Comparison of ENCODE assay signal across 21 cellular contexts in the genomic region with DNA sequence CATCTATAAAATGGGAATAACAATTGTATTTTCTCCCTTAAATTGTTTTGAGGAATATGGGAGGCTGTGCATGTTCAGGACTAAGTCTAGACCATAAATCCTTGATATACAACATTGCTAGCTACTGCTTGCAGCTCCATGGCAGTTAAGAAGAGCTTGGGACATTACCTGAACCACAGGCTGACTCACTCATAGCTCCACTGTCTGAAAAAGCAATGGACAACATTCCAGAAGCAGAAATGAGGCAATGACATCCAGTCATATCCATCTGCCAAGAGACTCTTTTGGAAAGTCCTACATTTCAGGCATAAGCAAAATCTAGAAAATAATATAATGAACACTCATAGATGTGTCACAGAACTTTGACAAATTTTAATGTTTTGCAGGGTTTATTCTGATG.
DNase-seq lines count a peak whose midpoint lies in the region; ATAC-seq, FAIRE-seq and TF ChIP-seq lines count a peak whose summit lies in the region.
"Had no signal": no experiment of that assay in that cellular context is flagged by ENCODE, and none has a peak within 500 bp of the region (broad histone marks: within the 10 kb centered on the region; RNA-seq: fewer than 3 reads in every experiment).

No MANE protein-coding gene starts in this region.

- peak overlapping the region; percentile 96 for H3K27ac Mint-ChIP-seq in neural progenitor cell
- no peak overlapping the region for H3K27ac Mint-ChIP-seq in activated CD4-positive, alpha-beta T cell treated with anti-CD3 and anti-CD28 coated beads for 36 hours
- H3K27ac Mint-ChIP-seq: CD4-positive, CD25-positive, alpha-beta regulatory T cell; endodermal cell; progenitor cell of endocrine pancreas; T-helper 1 cell treated with Interleukin-12 subunit alpha and Interleukin-12 subunit beta and Interleukin-4 antibody, amounts not matched to agents 30 μg/mL and 1 μg/mL, for 36 hours had no signal

- POLR2A ChIA-PET in activated CD4-positive, alpha-beta T cell treated with anti-CD3 and anti-CD28 coated beads for 36 hours (lab: Charles Lee), result no interaction called here

- no peaks in the 10 kb centered on the region for H3K36me3 Mint-ChIP-seq in neural progenitor cell
- H3K36me3 Mint-ChIP-seq in activated CD4-positive, alpha-beta T cell treated with anti-CD3 and anti-CD28 coated beads for 36 hours (ENCODE audit: low read depth), result no peaks in the 10 kb centered on the region

- intact Hi-C loops in activated CD4-positive, alpha-beta T cell treated with anti-CD3 and anti-CD28 coated beads for 36 hours (cut with DNase I, micrococcal nuclease), result no loop called here

- no peaks in the 10 kb centered on the region for H3K9me3 Mint-ChIP-seq in neural progenitor cell
- no peaks in the 10 kb centered on the region for H3K9me3 Mint-ChIP-seq in activated CD4-positive, alpha-beta T cell treated with anti-CD3 and anti-CD28 coated beads for 36 hours (ENCODE audit: low read depth)
- H3K9me3 Mint-ChIP-seq: CD4-positive, CD25-positive, alpha-beta regulatory T cell; endodermal cell; T-helper 1 cell treated with Interleukin-12 subunit alpha and Interleukin-12 subunit beta and Interleukin-4 antibody, amounts not matched to agents 30 μg/mL and 1 μg/mL, for 36 hours had no signal

- no peaks in the 10 kb centered on the region for H3K9me3 ChIP-seq in neural progenitor cell (ENCODE audit: low read depth)

- H3K4me2 ChIP-seq in neural progenitor cell, result peak overlapping the region; percentile 59

- H2AFZ ChIP-seq in neural progenitor cell (replicated peaks), result no peak overlapping the region

- CTCF ChIA-PET in activated CD4-positive, alpha-beta T cell treated with anti-CD3 and anti-CD28 coated beads for 36 hours (lab: Charles Lee), result interaction anchor here (1.0 to 2.7 kb wide), 2 partner anchors 11 to 13 kb away, joined by 4 to 10 read pairs; no protein-coding TSS in a partner anchor

- H3K4me1 ChIP-seq in neural progenitor cell, result peaks cover 49% of the 10 kb centered on the region

- H3F3A ChIP-seq in neural progenitor cell (ENCODE audit: low read depth), result peaks cover 13% of the 10 kb centered on the region

- FAIRE-seq in RCC 7860 (lab: Jason Lieb, UNC), result peak; percentile 72

- H3K79me2 ChIP-seq in neural progenitor cell (ENCODE audit: low read depth), result no peaks in the 10 kb centered on the region

- H3K27me3 ChIP-seq in neural progenitor cell, result no peaks in the 10 kb centered on the region

- no peak for ATAC-seq in GM21526 (IDR thresholded peaks at IDR 0.05; ENCODE audit: low FRiP score, unreplicated experiment)
- no peak for ATAC-seq in activated CD4-positive, alpha-beta T cell treated with anti-CD3 and anti-CD28 coated beads for 36 hours

- no peak overlapping the region for H3K4me3 Mint-ChIP-seq in neural progenitor cell
- no peak overlapping the region for H3K4me3 Mint-ChIP-seq in activated CD4-positive, alpha-beta T cell treated with anti-CD3 and anti-CD28 coated beads for 36 hours
- H3K4me3 Mint-ChIP-seq: CD4-positive, CD25-positive, alpha-beta regulatory T cell; endodermal cell; T-helper 1 cell treated with Interleukin-12 subunit alpha and Interleukin-12 subunit beta and Interleukin-4 antibody, amounts not matched to agents 30 μg/mL and 1 μg/mL, for 36 hours had no signal

- DNase-seq in EL (peak; percentile 23), RCC 7860 (ENCODE audit: low spot score) (peak; percentile 75), epithelial cell of proximal tubule (ENCODE audit: low read depth) (peak; percentile 40), neural progenitor cell (ENCODE audit: low spot score) (no peak), GDM1 (lab: John Stamatoyannopoulos, UW) (no peak), NCI-H82 (lab: John Stamatoyannopoulos, UW) (no peak)
- no peak for DNase-seq in activated CD4-positive, alpha-beta T cell treated with anti-CD3 and anti-CD28 coated beads for 36 hours
- DNase-seq: activated CD4-positive, alpha-beta T cell treated with anti-CD3 and anti-CD28 coated beads, Interleukin-2, amount 50 U/mL, for 48 hours; amygdala; CD4-positive, CD25-positive, alpha-beta regulatory T cell; endodermal cell; Kasumi-1; NCI-H1417; NCI-H526; Right ventricle myocardium superior; small intestine; stimulated activated CD4-positive, alpha-beta T cell treated with anti-CD3 and anti-CD28 coated beads, Interleukin-4, amount 100 ng/mL, for 24 hours had no signal

- no peak overlapping the region for H3K4me3 ChIP-seq in epithelial cell of proximal tubule (ENCODE audit: low read depth, low read length)
- H3K4me3 ChIP-seq in neural progenitor cell, result no peak overlapping the region

- H3K27me3 Mint-ChIP-seq in neural progenitor cell (ENCODE audit: insufficient read depth, low read depth), result peaks cover 5% of the 10 kb centered on the region
- H3K27me3 Mint-ChIP-seq in activated CD4-positive, alpha-beta T cell treated with anti-CD3 and anti-CD28 coated beads for 36 hours, result no peaks in the 10 kb centered on the region
- H3K27me3 Mint-ChIP-seq: CD4-positive, CD25-positive, alpha-beta regulatory T cell had no signal

- no peaks in the 10 kb centered on the region for H3K36me3 ChIP-seq in neural progenitor cell

- no peak overlapping the region for H3K9ac ChIP-seq in neural progenitor cell

- TF ChIP-seq CTCF in epithelial cell of proximal tubule (conservative IDR thresholded peaks at IDR 0.05; ENCODE audit: low read depth, low read length), result no peak
- no peak for TF ChIP-seq CTCF in neural progenitor cell (IDR thresholded peaks at IDR 0.05)

- no peaks in the 10 kb centered on the region for H4K20me1 ChIP-seq in neural progenitor cell (ENCODE audit: low read depth)

- H3K4me1 Mint-ChIP-seq in neural progenitor cell, result peaks cover 75% of the 10 kb centered on the region
- peaks cover 2% of the 10 kb centered on the region for H3K4me1 Mint-ChIP-seq in activated CD4-positive, alpha-beta T cell treated with anti-CD3 and anti-CD28 coated beads for 36 hours

- H3K27ac ChIP-seq in neural progenitor cell, result no peak overlapping the region
- H3K27ac ChIP-seq: VCaP had no signal

Comparison
In these comparisons a context has a peak if more than half of its experiments do, and no peak if none do; other contexts are left out.
1. DNase-seq: peak in EL (single experiment), RCC 7860 (single experiment) and epithelial cell of proximal tubule (single experiment); none in neural progenitor cell (single experiment), activated CD4-positive, alpha-beta T cell treated with anti-CD3 and anti-CD28 coated beads for 36 hours (single experiment), GDM1 (single experiment) and NCI-H82 (single experiment).